In the genomic region with DNA sequence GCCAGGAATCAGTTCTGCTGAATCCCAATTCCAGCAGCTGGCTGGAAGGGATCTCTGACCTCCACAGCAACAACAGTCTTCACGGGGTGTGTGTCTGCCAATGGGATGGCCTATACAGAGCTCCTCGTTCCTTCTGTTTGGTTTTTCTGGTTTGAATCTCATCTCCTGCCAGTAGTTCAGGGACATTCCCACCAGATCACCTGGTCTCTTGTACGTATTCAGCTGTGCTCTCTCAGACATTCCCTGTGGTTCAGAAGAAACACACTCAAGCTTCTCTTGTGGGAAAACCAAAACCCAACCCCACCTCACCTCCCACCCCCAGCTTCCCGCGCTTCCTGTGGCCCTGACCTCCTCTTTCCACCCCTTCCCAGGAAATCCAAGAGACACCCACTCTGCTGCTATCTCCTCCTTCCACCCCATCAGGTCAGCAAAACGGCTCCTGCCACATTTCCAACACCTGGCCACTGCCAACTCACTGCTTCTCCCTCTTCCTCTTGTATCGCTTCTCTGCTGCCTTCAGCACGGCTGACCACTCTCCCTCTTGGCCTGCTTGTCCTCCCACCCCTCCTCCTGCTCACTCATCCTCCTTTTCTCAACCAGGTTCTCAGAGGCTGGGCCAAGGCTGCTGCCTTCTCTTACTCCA, we compare ENCODE assay signal across 9 cellular contexts.
DNase-seq lines count a peak whose midpoint lies in the region; ATAC-seq, FAIRE-seq and TF ChIP-seq lines count a peak whose summit lies in the region.
"Had no signal": no experiment of that assay in that cellular context is flagged by ENCODE, and none has a peak within 500 bp of the region (broad histone marks: within the 10 kb centered on the region; RNA-seq: fewer than 3 reads in every experiment).

No MANE protein-coding gene starts in this region.

- H3K9me3 ChIP-seq in pancreas: no peaks in the 10 kb centered on the region

- peak overlapping the region in 2 of 4 donors; percentile 23 to 47 for H3K27ac ChIP-seq in pancreas
- H3K27ac ChIP-seq: parathyroid adenoma had no signal

- H3K27me3 ChIP-seq in pancreas: no peaks in the 10 kb centered on the region

- ATAC-seq in GM18870 (IDR thresholded peaks at IDR 0.05; ENCODE audit: unreplicated experiment) (peak; percentile 23), HG03060 (IDR thresholded peaks at IDR 0.05; ENCODE audit: low read depth, unreplicated experiment) (peak; percentile 5), pancreas (peak in 3 of 4 donors; percentile 69 to 82 (median 76)), GM19351 (IDR thresholded peaks at IDR 0.05; ENCODE audit: unreplicated experiment) (no peak), GM21526 (IDR thresholded peaks at IDR 0.05; ENCODE audit: low FRiP score, unreplicated experiment) (no peak)

- WGBS in pancreas, 2 donors: 43 to 44% methylated on average over 8 of the region's 8 CpGs

- DNase-seq in choroid plexus epithelial cell (ENCODE audit: low read depth) (peak; percentile 81), pancreas (no peak)
- DNase-seq in stimulated activated CD4-positive, alpha-beta T cell treated with anti-CD3 and anti-CD28 coated beads, Interleukin-4, amount 100 ng/mL, for 24 hours: no peak
- DNase-seq in stimulated activated CD4-positive, alpha-beta T cell treated with anti-CD3 and anti-CD28 coated beads, Interleukin-4, amount 100 ng/mL, for 1 hour: no peak

- peaks cover 0 to 6% (median 4%) of the 10 kb centered on the region in 3 donors for H3K36me3 ChIP-seq in pancreas

- FAIRE-seq in pancreas (lab: Jason Lieb, UNC): no peak

- H3K4me1 ChIP-seq in pancreas: no peaks in the 10 kb centered on the region
- H3K4me1 ChIP-seq: parathyroid adenoma had no signal

- H3K4me3 ChIP-seq in choroid plexus epithelial cell (ENCODE audit: low read depth, low read length) (no peak overlapping the region), pancreas (no peak overlapping the region)

- intact Hi-C loops in pancreas (cut with DNase I): no loop called here

- TF ChIP-seq CTCF in choroid plexus epithelial cell (conservative IDR thresholded peaks at IDR 0.05; ENCODE audit: low read depth, low read length) (no peak), pancreas (IDR thresholded peaks at IDR 0.05) (no peak)

Comparison
In these comparisons a context has a peak if more than half of its experiments do, and no peak if none do; other contexts are left out.
1. ATAC-seq: peak in GM18870 (single experiment), HG03060 (single experiment) and pancreas (3 of 4); none in GM19351 (single experiment) and GM21526 (single experiment).